11 cellular contexts compared by ENCODE assay signal in genomic region chr1:116345830-116346229, GRCh38. TPM values are rescaled to one million over a fixed set of nuclear protein-coding genes. Genes with fewer than 3 reads are reported as not detected.
DNase-seq lines count a peak whose midpoint lies in the region; ATAC-seq and TF ChIP-seq lines count a peak whose summit lies in the region.
"Had no signal": no experiment of that assay in that cellular context is flagged by ENCODE, and none has a peak within 500 bp of the region (broad histone marks: within the 10 kb centered on the region; RNA-seq: fewer than 3 reads in every experiment).

No MANE protein-coding gene starts in this region.

- H3K9ac ChIP-seq in Karpas-422 (ENCODE audit: low read length), result peak overlapping the region; percentile 85

- H3K27me3 ChIP-seq in Karpas-422 (ENCODE audit: low read length) (no peaks in the 10 kb centered on the region), dorsolateral prefrontal cortex (no peaks in the 10 kb centered on the region)

- intact Hi-C loops in dorsolateral prefrontal cortex (cut with DNase I), result no loop called here

- H3K9me2 ChIP-seq in Karpas-422 (replicated peaks; ENCODE audit: insufficient read depth, low read length), result no peaks in the 10 kb centered on the region

- ATAC-seq in GM19035 (IDR thresholded peaks at IDR 0.05; ENCODE audit: unreplicated experiment), result no peak
- ATAC-seq in HG03045 (IDR thresholded peaks at IDR 0.05; ENCODE audit: unreplicated experiment), result no peak
- ATAC-seq in HG02678 (IDR thresholded peaks at IDR 0.05; ENCODE audit: unreplicated experiment), result no peak

- H3K79me2 ChIP-seq in Karpas-422 (ENCODE audit: low read length), result peaks cover 3% of the 10 kb centered on the region; the same call in 1 of the 2 replicates

- H3K27ac ChIP-seq in Karpas-422 (ENCODE audit: low read length) (peak overlapping the region; percentile 98), dorsolateral prefrontal cortex (peak overlapping the region in 23 of 59 donors; percentile 8 to 70 (median 28))
- H3K27ac ChIP-seq: SJSA1 had no signal

- no peaks in the 10 kb centered on the region for H3K9me3 ChIP-seq in Karpas-422 (ENCODE audit: low read length)
- H3K9me3 ChIP-seq: SJSA1 had no signal

- peak overlapping the region; percentile 64 for H3K4me3 ChIP-seq in Karpas-422 (ENCODE audit: low read length)
- H3K4me3 ChIP-seq in dorsolateral prefrontal cortex, result no peak overlapping the region
- H3K4me3 ChIP-seq: SJSA1 had no signal

- H3K4me2 ChIP-seq in Karpas-422 (ENCODE audit: low read depth, low read length, poor library complexity, severe bottlenecking), result peak overlapping the region; percentile 95

- H4K20me1 ChIP-seq in Karpas-422 (ENCODE audit: insufficient read depth, low read depth, low read length), result no peaks in the 10 kb centered on the region

- peaks cover 98% of the 10 kb centered on the region for H3K4me1 ChIP-seq in Karpas-422 (ENCODE audit: low read length)
- H3K4me1 ChIP-seq: SJSA1 had no signal

- TF ChIP-seq CTCF in dorsolateral prefrontal cortex (IDR thresholded peaks at IDR 0.05 in 54 of 56, conservative IDR thresholded peaks at IDR 0.05 in 2 of 56; ENCODE audit: low read depth in 1 of 56, partially characterized antibody in 56 of 56), result no peak

- H2AFZ ChIP-seq in Karpas-422 (ENCODE audit: low read length), result no peak overlapping the region

- DNase-seq in DMS 273 treated with DMSO at 0.1 percent for 48 hours (lab: John Stamatoyannopoulos, UW) (peak; percentile 70), Karpas-422 (peak; percentile 98), SK-N-DZ (ENCODE audit: low spot score) (peak; percentile 78), dorsolateral prefrontal cortex (peak in 6 of 10 donors; percentile 35 to 58 (median 45)), KG1 (lab: John Stamatoyannopoulos, UW) (no peak)
- DNase-seq: GDM1, kidney glomerular epithelial cell had no signal

- no peaks in the 10 kb centered on the region for H3K36me3 ChIP-seq in Karpas-422 (ENCODE audit: insufficient read depth, low read length)
- H3K36me3 ChIP-seq: SJSA1 had no signal

RNA-seq across cellular contexts. Expression of gene ATP1A1, which starts 27.2 kb away (rescaled TPM):
- 931 and 967 TPM in 2 replicates for total RNA-seq in Karpas-422 (2014; rRNA removed; shearing (Covaris generic); ENCODE audit: low replicate concordance)
- polyA plus RNA-seq in SK-N-DZ (2014; cell fraction: cytosol; rRNA removed), result 60.5 and 73.8 TPM in 2 replicates
- 64.6 and 149 TPM in 2 replicates for polyA plus RNA-seq in SK-N-DZ (2014; cell fraction: nucleus; rRNA removed)
- 100 to 1,000 TPM; 225 to 944 (median 658) TPM for total RNA-seq in dorsolateral prefrontal cortex
